In the genomic region with DNA sequence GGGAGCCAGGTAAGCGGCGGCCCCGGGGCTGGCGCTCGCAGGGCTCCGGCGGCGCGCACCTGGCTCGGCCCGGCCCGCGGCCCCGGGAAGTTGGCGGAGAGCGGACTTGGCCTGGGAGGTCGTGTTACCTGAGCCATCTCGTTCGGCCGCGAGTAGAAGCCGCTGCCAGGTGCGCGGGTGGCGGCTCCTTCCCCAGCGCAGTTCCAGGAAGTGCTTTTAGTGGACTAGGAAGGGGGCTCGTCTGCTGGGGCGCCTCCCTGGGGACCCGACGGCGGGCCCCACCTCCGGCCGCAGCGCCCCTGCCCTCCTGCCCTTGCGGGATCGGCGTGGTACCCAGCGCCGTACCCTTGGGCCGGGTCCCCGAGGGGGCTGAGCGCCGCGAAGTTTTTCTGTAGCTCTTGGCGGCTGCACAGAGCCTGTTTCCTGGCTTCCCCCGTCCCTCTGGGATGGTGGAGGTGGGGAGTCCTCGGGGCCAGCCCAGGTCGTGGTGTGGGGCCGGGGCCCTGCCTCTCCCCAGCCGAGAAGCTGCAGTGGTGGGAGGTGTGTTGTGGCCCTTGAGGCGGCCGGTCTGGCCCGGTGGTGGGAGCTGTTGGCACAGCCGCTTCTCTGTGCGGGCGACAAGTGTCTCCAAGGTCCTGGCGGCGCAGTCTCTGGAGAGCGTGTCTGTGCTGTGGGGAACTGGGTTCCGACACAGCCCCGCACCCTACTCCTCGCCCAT, we compare ENCODE assay signal across 8 cellular contexts.
DNase-seq lines count a peak whose midpoint lies in the region; ATAC-seq and TF ChIP-seq lines count a peak whose summit lies in the region.

No MANE protein-coding gene starts in this region.

- ATAC-seq in HG02973 (IDR thresholded peaks at IDR 0.05; ENCODE audit: unreplicated experiment), result peak; percentile 11

- no peaks in the 10 kb centered on the region for H3K36me3 ChIP-seq in endodermal cell (ENCODE audit: control insufficient read depth, insufficient read depth, low read length)

- peak overlapping the region; percentile 81 for H3K4me3 ChIP-seq in endodermal cell (ENCODE audit: low read length)

- H3K4me1 Mint-ChIP-seq in endodermal cell, result peaks cover 35% of the 10 kb centered on the region
- peaks cover 8% of the 10 kb centered on the region for H3K4me1 Mint-ChIP-seq in nephron

- peak overlapping the region; percentile 67 for H3K4me3 Mint-ChIP-seq in endodermal cell
- H3K4me3 Mint-ChIP-seq in nephron, result peak overlapping the region; percentile 84 to 90 (median 90)

- H3K9me3 Mint-ChIP-seq in endodermal cell, result no peaks in the 10 kb centered on the region
- H3K9me3 Mint-ChIP-seq in nephron, result no peaks in the 10 kb centered on the region

- DNase-seq in NCI-H1436 (lab: John Stamatoyannopoulos, UW) (peak; percentile 37), NCI-H1436 treated with DMSO at 0.1 percent for 48 hours (lab: John Stamatoyannopoulos, UW) (no peak), RWPE1 (ENCODE audit: low spot score) (peak; percentile 24), endodermal cell (peak; percentile 87), H4 (ENCODE audit: low spot score) (no peak), DMS79 treated with DMSO at 0.1 percent for 48 hours (lab: John Stamatoyannopoulos, UW) (no peak)

- CTCF ChIA-PET in RWPE1 (lab: Yijun Ruan, JAX), result interaction anchor here (0.6 to 2.6 kb wide), 3 partner anchors 51 to 354 kb away, joined by 3 to 9 read pairs (median 3); no protein-coding TSS in a partner anchor

- POLR2A ChIA-PET in RWPE1 (lab: Yijun Ruan, JAX; ENCODE audit: low non-redundant PET), result interaction anchor here (0.7 kb wide), 1 partner anchor 107 kb away, joined by 4 read pairs; no protein-coding TSS in a partner anchor

- H3K27ac ChIP-seq in RWPE1 (no peak overlapping the region), endodermal cell (ENCODE audit: low read depth, low read length) (no peak overlapping the region)

- 0 to 4% methylated on average over 30 to 62 of the region's 62 CpGs for WGBS in endodermal cell (ENCODE audit: insufficient coverage in 1 of 2, insufficient read length in 1 of 2), 2 experiments

- H3K27me3 Mint-ChIP-seq in endodermal cell (ENCODE audit: insufficient read depth), result no peaks in the 10 kb centered on the region
- H3K27me3 Mint-ChIP-seq in nephron (ENCODE audit: low read depth), result peaks cover 66% of the 10 kb centered on the region

- H3K9me3 ChIP-seq in endodermal cell (ENCODE audit: control insufficient read depth, low read length), result no peaks in the 10 kb centered on the region

- H3K4me1 ChIP-seq in endodermal cell (ENCODE audit: control insufficient read depth, insufficient read depth, low read length), result peaks cover 7% of the 10 kb centered on the region

- H3K9ac ChIP-seq in endodermal cell (ENCODE audit: extremely low read depth, low read length, poor library complexity, severe bottlenecking), result peak overlapping the region; percentile 60

- H3K27ac Mint-ChIP-seq in endodermal cell (peak overlapping the region; percentile 96), nephron (no peak overlapping the region)

- peaks cover 12% of the 10 kb centered on the region for H3K27me3 ChIP-seq in endodermal cell (ENCODE audit: control insufficient read depth, insufficient read depth, low read length, poor library complexity, severe bottlenecking)

- H3K36me3 Mint-ChIP-seq in endodermal cell (ENCODE audit: low read depth) (no peaks in the 10 kb centered on the region), nephron (ENCODE audit: low read depth) (no peaks in the 10 kb centered on the region)

- TF ChIP-seq CTCF in RWPE1 (conservative IDR thresholded peaks at IDR 0.05; ENCODE audit: low read depth) (no peak), endodermal cell (conservative IDR thresholded peaks at IDR 0.05) (no peak), nephron (IDR thresholded peaks at IDR 0.05; ENCODE audit: unreplicated experiment in 3 of 3) (no peak)

Comparison
In these comparisons a context has a peak if more than half of its experiments do, and no peak if none do; other contexts are left out.
1. DNase-seq: peak in NCI-H1436 (single experiment), RWPE1 (single experiment) and endodermal cell (single experiment); none in NCI-H1436 treated with DMSO at 0.1 percent for 48 hours (single experiment), H4 (single experiment) and DMS79 treated with DMSO at 0.1 percent for 48 hours (single experiment).